ENCODE assay signal across 1 cellular context in genomic region chr15:64245405-64245804, GRCh38.
TF ChIP-seq lines count a peak whose summit lies in the region.

No MANE protein-coding gene starts in this region.

TF ChIP-seq in SK-N-SH, 30 proteins besides CTCF, POLR2A, EP300 and RAD21 (continued from another document):
- no peak for TF ChIP-seq PBX3 (IDR thresholded peaks at IDR 0.05)
- no peak for TF ChIP-seq NRF1 (IDR thresholded peaks at IDR 0.05; ENCODE audit: low read depth, low read length)
- no peak for TF ChIP-seq JUND (IDR thresholded peaks at IDR 0.05)
- no peak for TF ChIP-seq RXRA (IDR thresholded peaks at IDR 0.05; ENCODE audit: borderline replicate concordance, low read depth)
- no peak for TF ChIP-seq RCOR1 (IDR thresholded peaks at IDR 0.05; ENCODE audit: low read length)
- no peak for TF ChIP-seq FOXJ3 (CRISPR knock-in tag; IDR thresholded peaks at IDR 0.05)
- TF ChIP-seq FOSL2 (IDR thresholded peaks at IDR 0.05; ENCODE audit: borderline replicate concordance, low read depth) = no peak
- no peak for TF ChIP-seq USF2 (IDR thresholded peaks at IDR 0.05; ENCODE audit: borderline replicate concordance, low read depth, low read length)
- no peak for TF ChIP-seq TEAD4 (IDR thresholded peaks at IDR 0.05; ENCODE audit: borderline replicate concordance, insufficient read depth)
- TF ChIP-seq GATA2 (CRISPR knock-in tag; IDR thresholded peaks at IDR 0.05) = no peak
- TF ChIP-seq ELF1 (IDR thresholded peaks at IDR 0.05) = no peak
